ENCODE assay signal across 17 cellular contexts in the genomic region with DNA sequence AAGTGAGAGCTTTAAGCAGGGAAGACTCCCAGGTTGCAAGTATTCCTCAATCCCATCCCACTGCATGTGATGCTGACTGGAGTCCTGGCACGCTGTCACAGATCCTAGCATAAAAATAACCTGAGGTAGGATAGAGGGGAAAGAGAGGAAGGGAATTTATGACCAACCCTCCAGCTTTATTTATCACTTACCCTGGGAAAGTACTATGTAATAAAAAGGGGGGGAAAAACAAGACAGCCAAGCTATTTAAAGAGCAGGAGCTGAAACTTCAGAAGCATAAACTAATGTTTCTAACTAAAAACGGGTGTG.
DNase-seq lines count a peak whose midpoint lies in the region; ATAC-seq, FAIRE-seq and TF ChIP-seq lines count a peak whose summit lies in the region.
"Had no signal": no experiment of that assay in that cellular context is flagged by ENCODE, and none has a peak within 500 bp of the region (broad histone marks: within the 10 kb centered on the region; RNA-seq: fewer than 3 reads in every experiment).

No MANE protein-coding gene starts in this region.

- peak; percentile 77 for ATAC-seq in Right ventricle myocardium superior (ENCODE audit: poor library complexity)
- ATAC-seq: HCT116 had no signal

- peak; percentile 11 for TF ChIP-seq EP300 in transverse colon (IDR thresholded peaks at IDR 0.05; ENCODE audit: low read depth)

- WGBS in transverse colon (ENCODE audit: low coverage in 1 of 2), 2 donors: 47 to 62% methylated on average over 2 of the region's 2 CpGs
- 45 to 55% methylated on average over 1 to 2 of the region's 2 CpGs for WGBS in esophagus squamous epithelium, 2 donors
- WGBS in small intestine, 3 donors: 70 to 72% (median 70%) methylated on average over 2 of the region's 2 CpGs

- in situ Hi-C loops in transverse colon (cut with MboI; ENCODE audit: low pct_ligation_motif_present in 1 of 4, low pct_unique_long_range_greater_than_20kb in 1 of 4, low sequenced_read_pairs in 3 of 4): no loop called here

- H3K4me3 ChIP-seq in transverse colon (no peak overlapping the region), esophagus squamous epithelium (no peak overlapping the region), small intestine (ENCODE audit: low read depth in 1 of 2, low read length in 2 of 2) (no peak overlapping the region)
- H3K4me3 ChIP-seq: GM23248, Peyer's patch had no signal

- H3K36me3 Mint-ChIP-seq in chondrocyte (ENCODE audit: low read depth) (no peaks in the 10 kb centered on the region), mesothelial cell of epicardium (no peaks in the 10 kb centered on the region)
- H3K36me3 Mint-ChIP-seq: CD4-positive, CD25-positive, alpha-beta regulatory T cell had no signal

- H3K4me1 Mint-ChIP-seq in chondrocyte (ENCODE audit: low read depth) (peaks cover 35% of the 10 kb centered on the region), mesothelial cell of epicardium (peaks cover 44% of the 10 kb centered on the region)
- H3K4me1 Mint-ChIP-seq: CD4-positive, CD25-positive, alpha-beta regulatory T cell had no signal

- TF ChIP-seq CTCF in chondrocyte (IDR thresholded peaks at IDR 0.05) (no peak), mesothelial cell of epicardium (IDR thresholded peaks at IDR 0.05; ENCODE audit: unreplicated experiment) (no peak), transverse colon (IDR thresholded peaks at IDR 0.05) (no peak), esophagus squamous epithelium (IDR thresholded peaks at IDR 0.05) (no peak)

- TF ChIP-seq POLR2A in transverse colon (IDR thresholded peaks at IDR 0.05) (no peak), esophagus squamous epithelium (IDR thresholded peaks at IDR 0.05) (no peak)

- H3K4me3 Mint-ChIP-seq in chondrocyte (ENCODE audit: unreplicated experiment) (no peak overlapping the region), mesothelial cell of epicardium (no peak overlapping the region)
- H3K4me3 Mint-ChIP-seq: CD4-positive, CD25-positive, alpha-beta regulatory T cell had no signal

- no peaks in the 10 kb centered on the region for H3K9me3 Mint-ChIP-seq in chondrocyte (ENCODE audit: low read depth)
- peaks cover 5% of the 10 kb centered on the region for H3K9me3 Mint-ChIP-seq in mesothelial cell of epicardium

- intact Hi-C loops in Right ventricle myocardium superior (cut with DNase I) (no loop called here), transverse colon (cut with DNase I; ENCODE audit: low total_unique reads) (no loop called here), esophagus squamous epithelium (cut with DNase I) (no loop called here)

- DNase-seq in chondrocyte (ENCODE audit: low spot score) (no peak), Right ventricle myocardium superior (peak; percentile 43), mesothelial cell of epicardium (ENCODE audit: low spot score in 2 of 2, unreplicated experiment in 2 of 2) (no peak), transverse colon (peak; percentile 20), esophagus squamous epithelium (lab: John Stamatoyannopoulos, UW) (no peak), small intestine (no peak)
- no peak for DNase-seq in activated naive CD4-positive, alpha-beta T cell (lab: John Stamatoyannopoulos, UW)
- DNase-seq: AML-193; CD4-positive, CD25-positive, alpha-beta regulatory T cell; DMS79 treated with DMSO at 0.1 percent for 48 hours; GF-D8; GM23248; Karpas-422; NCI-H1930; NCI-H510A; Peyer's patch had no signal

- H3K27ac ChIP-seq in transverse colon: peak overlapping the region; percentile 45 to 76 (median 65)
- H3K27ac ChIP-seq in esophagus squamous epithelium: peak overlapping the region in 2 of 4 donors; percentile 18 to 26
- no peak overlapping the region for H3K27ac ChIP-seq in small intestine (ENCODE audit: low read depth in 1 of 2, low read length in 1 of 2)
- H3K27ac ChIP-seq: GM23248 had no signal

- H3K36me3 ChIP-seq in transverse colon (no peaks in the 10 kb centered on the region), esophagus squamous epithelium (no peaks in the 10 kb centered on the region), small intestine (ENCODE audit: control insufficient read depth in 2 of 2, insufficient read depth in 2 of 2, low read length in 2 of 2) (no peaks in the 10 kb centered on the region)
- H3K36me3 ChIP-seq: Peyer's patch had no signal

- H3K27ac Mint-ChIP-seq in chondrocyte (ENCODE audit: unreplicated experiment) (peak overlapping the region; percentile 75), mesothelial cell of epicardium (peak overlapping the region; percentile 63)
- H3K27ac Mint-ChIP-seq: CD4-positive, CD25-positive, alpha-beta regulatory T cell had no signal

- H3K27me3 Mint-ChIP-seq in chondrocyte (ENCODE audit: low read depth) (no peaks in the 10 kb centered on the region), mesothelial cell of epicardium (ENCODE audit: low read depth) (no peaks in the 10 kb centered on the region)
- H3K27me3 Mint-ChIP-seq: CD4-positive, CD25-positive, alpha-beta regulatory T cell had no signal

- FAIRE-seq in small intestine (lab: Jason Lieb, UNC): no peak

- H3K27me3 ChIP-seq in transverse colon (no peaks in the 10 kb centered on the region), esophagus squamous epithelium (no peaks in the 10 kb centered on the region), small intestine (ENCODE audit: control insufficient read depth in 2 of 2, insufficient read depth in 2 of 2, low read length in 2 of 2) (no peaks in the 10 kb centered on the region)
- H3K27me3 ChIP-seq: Peyer's patch had no signal

- H3K9me3 ChIP-seq in transverse colon: no peaks in the 10 kb centered on the region
- H3K9me3 ChIP-seq in esophagus squamous epithelium: no peaks in the 10 kb centered on the region
- H3K9me3 ChIP-seq in small intestine (ENCODE audit: control insufficient read depth, low read depth): no peaks in the 10 kb centered on the region
- H3K9me3 ChIP-seq: Peyer's patch had no signal

- H3K4me1 ChIP-seq in transverse colon (peaks cover 0 to 10% (median 3%) of the 10 kb centered on the region in 4 donors), esophagus squamous epithelium (peaks cover 0 to 22% (median 11%) of the 10 kb centered on the region in 3 donors), small intestine (ENCODE audit: control insufficient read depth in 2 of 2, insufficient read depth in 1 of 2, low read depth in 1 of 2, low read length in 1 of 2) (no peaks in the 10 kb centered on the region)
- H3K4me1 ChIP-seq: Peyer's patch had no signal

Comparison
In these comparisons a context has a peak if more than half of its experiments do, and no peak if none do; other contexts are left out.
1. DNase-seq: peak in Right ventricle myocardium superior (single experiment) and transverse colon (single experiment); none in chondrocyte (single experiment), mesothelial cell of epicardium (0 of 2), esophagus squamous epithelium (single experiment), activated naive CD4-positive, alpha-beta T cell (0 of 4) and small intestine (single experiment).
2. H3K27ac ChIP-seq: peak in transverse colon (4 of 4); none in small intestine (0 of 2).